Comparison of ENCODE assay signal across 8 cellular contexts in the genomic region with DNA sequence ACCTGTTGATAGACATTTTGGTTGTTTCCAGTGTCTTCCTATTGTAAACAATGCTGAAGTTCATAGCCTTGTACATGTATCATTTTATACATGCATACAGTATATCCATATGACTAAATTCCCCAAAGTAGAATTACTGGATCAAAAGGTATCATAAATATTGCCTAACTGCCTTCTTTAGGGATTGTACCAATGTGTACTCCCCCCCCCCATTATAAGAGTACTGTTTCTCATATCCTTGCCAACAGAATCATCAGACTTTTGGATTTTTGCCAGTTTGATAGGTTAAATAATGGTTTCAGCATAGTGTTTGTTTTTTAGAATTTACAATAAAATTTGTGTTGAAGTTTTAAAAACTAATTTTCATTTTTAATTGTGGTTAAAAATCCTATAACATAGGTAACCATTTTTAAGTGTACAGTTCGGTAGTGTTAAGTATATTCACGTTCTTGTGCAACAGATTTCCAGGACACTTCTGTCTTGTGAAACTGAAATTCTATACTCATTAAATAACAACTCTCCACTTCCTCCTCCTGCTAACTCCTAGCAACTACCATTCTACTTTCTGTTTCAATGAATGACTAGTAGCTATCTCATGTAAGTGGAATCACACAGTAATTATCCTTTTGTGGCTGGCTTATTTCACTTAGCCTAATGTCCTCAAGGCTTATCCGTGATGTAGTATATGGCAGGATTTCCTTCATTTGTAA. TPM values are rescaled to one million over a fixed set of nuclear protein-coding genes. Genes with fewer than 3 reads are reported as not detected.
DNase-seq lines count a peak whose midpoint lies in the region; ATAC-seq, FAIRE-seq and TF ChIP-seq lines count a peak whose summit lies in the region.

No MANE protein-coding gene starts in this region.

- H3K4me1 ChIP-seq in colonic mucosa = peaks cover 10% of the 10 kb centered on the region

- peaks cover 0 to 4% (median 0%) of the 10 kb centered on the region in 5 donors for H3K27me3 Mint-ChIP-seq in naive thymus-derived CD8-positive, alpha-beta T cell

- no peak overlapping the region for H3K27ac Mint-ChIP-seq in naive thymus-derived CD8-positive, alpha-beta T cell

- H3K4me1 Mint-ChIP-seq in naive thymus-derived CD8-positive, alpha-beta T cell = peaks cover 0 to 8% (median 0%) of the 10 kb centered on the region in 4 donors

- H3K36me3 ChIP-seq in colonic mucosa = no peaks in the 10 kb centered on the region

- H3K27ac ChIP-seq in colonic mucosa = peak overlapping the region; percentile 66

- POLR2A ChIA-PET in naive thymus-derived CD8-positive, alpha-beta T cell (lab: Charles Lee) = no interaction called here

- ATAC-seq in HG03139 (IDR thresholded peaks at IDR 0.05; ENCODE audit: unreplicated experiment) = peak; percentile 98
- no peak for ATAC-seq in naive thymus-derived CD8-positive, alpha-beta T cell

- H3K9ac ChIP-seq in colonic mucosa (ENCODE audit: low read depth in 2 of 2, low read length in 2 of 2) = peak overlapping the region in 1 of 2 donors; percentile 55

- intact Hi-C loops in colonic mucosa (cut with DNase I) = no loop called here

- peak; percentile 99 for FAIRE-seq in GM19239 (lab: Jason Lieb, UNC)

- no peak for TF ChIP-seq CTCF in colonic mucosa (IDR thresholded peaks at IDR 0.05)

- no peaks in the 10 kb centered on the region for H3K27me3 ChIP-seq in colonic mucosa

- DNase-seq in COLO829 (ENCODE audit: low spot score) (peak; percentile 60), GM19239 (ENCODE audit: insufficient read length, low spot score) (peak; percentile 45), NCI-H226 (peak; percentile 77), colonic mucosa (no peak), renal cortical epithelial cell (ENCODE audit: low read depth) (peak; percentile 96), superior temporal gyrus (ENCODE audit: extremely low spot score) (no peak)
- DNase-seq in naive thymus-derived CD8-positive, alpha-beta T cell = no peak

- peaks cover 0 to 2% (median 0%) of the 10 kb centered on the region in 9 donors for H3K9me3 Mint-ChIP-seq in naive thymus-derived CD8-positive, alpha-beta T cell

- H3K4me3 Mint-ChIP-seq in naive thymus-derived CD8-positive, alpha-beta T cell = peak overlapping the region in 1 of 10 donors; percentile 15

- H3K36me3 Mint-ChIP-seq in naive thymus-derived CD8-positive, alpha-beta T cell = no peaks in the 10 kb centered on the region

- no peak overlapping the region for H3K4me3 ChIP-seq in colonic mucosa

- H3K9me3 ChIP-seq in colonic mucosa = no peaks in the 10 kb centered on the region

RNA-seq across cellular contexts. Expression of a gene that starts 30.8 kb away (rescaled TPM):
- total RNA-seq in colonic mucosa = 10 to 100 TPM; 34.0 to 46.9 TPM
- total RNA-seq in renal cortical epithelial cell = 35.3 and 40.7 TPM in 2 replicates
- total RNA-seq in naive thymus-derived CD8-positive, alpha-beta T cell = 10 to 100 TPM; 11.7 to 12.0 TPM
- 10 to 100 TPM; 44.2 to 55.7 (median 48.6) TPM for polyA plus RNA-seq in naive thymus-derived CD8-positive, alpha-beta T cell

Comparison
In these comparisons a context has a peak if more than half of its experiments do, and no peak if none do; other contexts are left out.
1. DNase-seq: peak in COLO829 (single experiment), GM19239 (single experiment), NCI-H226 (single experiment) and renal cortical epithelial cell (single experiment); none in colonic mucosa (single experiment), superior temporal gyrus (single experiment) and naive thymus-derived CD8-positive, alpha-beta T cell (0 of 10).